ENCODE assay signal across 9 cellular contexts in genomic region chr6:43096451-43097097, GRCh38. TPM values are rescaled to one million over a fixed set of nuclear protein-coding genes. Genes with fewer than 3 reads are reported as not detected.
DNase-seq lines count a peak whose midpoint lies in the region; ATAC-seq and TF ChIP-seq lines count a peak whose summit lies in the region.
"Had no signal": no experiment of that assay in that cellular context is flagged by ENCODE, and none has a peak within 500 bp of the region (broad histone marks: within the 10 kb centered on the region; RNA-seq: fewer than 3 reads in every experiment).

No MANE protein-coding gene starts in this region.

- peak overlapping the region; percentile 70 for H3K27ac ChIP-seq in PC-3 (ENCODE audit: low read length)
- H3K27ac ChIP-seq: heart right ventricle had no signal

- no TSS peak for BruUV-seq in PC-3 (replicated peaks; lab: Mats Ljungman, UMichigan)

- H3K4me2 ChIP-seq in PC-3 (ENCODE audit: low read length), result peak overlapping the region; percentile 72

- DNase-seq in ELR (ENCODE audit: low read depth) (peak; percentile 84), PC-3 (peak; percentile 94), fibroblast of peridontal ligament (ENCODE audit: extremely low read depth) (peak; percentile 94), renal cortical epithelial cell (ENCODE audit: low read depth) (peak; percentile 96), cerebellar nuclear complex (lab: John Stamatoyannopoulos, UW) (no peak), T-helper 1 cell (no peak)
- DNase-seq: heart right ventricle had no signal

- H3K9ac ChIP-seq in PC-3 (ENCODE audit: low read length), result peak overlapping the region; percentile 13

- TF ChIP-seq CTCF in PC-3 (conservative IDR thresholded peaks at IDR 0.05; ENCODE audit: low read depth, low read length), result no peak

- no peaks in the 10 kb centered on the region for H3K9me2 ChIP-seq in PC-3 (replicated peaks; ENCODE audit: low read length)

- H3K27me3 ChIP-seq in PC-3 (ENCODE audit: low read length), result no peaks in the 10 kb centered on the region
- H3K27me3 ChIP-seq: heart right ventricle had no signal

- H3K9me3 ChIP-seq in PC-3 (ENCODE audit: low read length), result no peaks in the 10 kb centered on the region
- H3K9me3 ChIP-seq: heart right ventricle had no signal

- H3K36me3 ChIP-seq in PC-3 (ENCODE audit: low read depth, low read length), result no peaks in the 10 kb centered on the region
- H3K36me3 ChIP-seq: heart right ventricle had no signal

- H3F3A ChIP-seq in PC-3 (ENCODE audit: low read length, unreplicated experiment), result peaks cover 6% of the 10 kb centered on the region

- H2AFZ ChIP-seq in PC-3 (ENCODE audit: low read length), result peak overlapping the region; percentile 51

- intact Hi-C loops in PC-3 (cut with micrococcal nuclease), result no loop called here

- H3K4me1 ChIP-seq in PC-3 (ENCODE audit: insufficient read depth, low read length), result peaks cover 33% of the 10 kb centered on the region

- peak overlapping the region; percentile 42 for H3K4me3 ChIP-seq in PC-3 (ENCODE audit: low read length)
- H3K4me3 ChIP-seq: heart right ventricle had no signal

- ATAC-seq in PC-3 (peak; percentile 88), GM19324 (IDR thresholded peaks at IDR 0.05; ENCODE audit: low FRiP score, unreplicated experiment) (no peak), HG03159 (IDR thresholded peaks at IDR 0.05; ENCODE audit: unreplicated experiment) (no peak)

- H4K20me1 ChIP-seq in PC-3 (ENCODE audit: low read length), result no peaks in the 10 kb centered on the region

- CTCF ChIA-PET in PC-3 (lab: Charles Lee), result interaction anchor here (0.5 to 0.6 kb wide), 2 partner anchors 214 to 1031 kb away, joined by 5 to 6 read pairs; partner anchors contain the start of gene TMEM63B

- POLR2A ChIA-PET in PC-3 (lab: Charles Lee; ENCODE audit: unreplicated experiment), result interaction anchor here (0.6 kb wide), 2 partner anchors 112 to 167 kb away, joined by 3 to 31 read pairs; partner anchors contain the start of genes CNPY3 and PPP2R5D

- peaks cover 58% of the 10 kb centered on the region for H3K79me2 ChIP-seq in PC-3 (ENCODE audit: low read length)

RNA-seq across cellular contexts. Expression of gene PTK7, which starts 20.5 kb away (rescaled TPM):
- 48.1 and 69.1 TPM in 2 replicates for total RNA-seq in PC-3 (2014; rRNA removed)
- total RNA-seq in renal cortical epithelial cell, result 81.3 and 141 TPM in 2 replicates

RNA-seq across cellular contexts. Expression of gene KLC4, which starts 37.1 kb away (rescaled TPM):
- total RNA-seq in PC-3 (2014; rRNA removed), result 17.5 and 18.5 TPM in 2 replicates
- total RNA-seq in renal cortical epithelial cell, result 17.0 and 29.3 TPM in 2 replicates

RNA-seq across cellular contexts. Expression of gene MRPL2, which starts 37.3 kb away (rescaled TPM):
- total RNA-seq in PC-3 (2014; rRNA removed) (59.8 and 63.9 TPM in 2 replicates), renal cortical epithelial cell (17.9 and 25.4 TPM in 2 replicates)

RNA-seq across cellular contexts. Expression of gene CUL7, which starts 42.9 kb away (rescaled TPM):
- total RNA-seq in PC-3 (2014; rRNA removed) (17.5 and 18.6 TPM in 2 replicates), renal cortical epithelial cell (28.0 and 45.0 TPM in 2 replicates)

Comparison
In these comparisons a context has a peak if more than half of its experiments do, and no peak if none do; other contexts are left out.
1. DNase-seq: peak in ELR (single experiment), PC-3 (single experiment), fibroblast of peridontal ligament (single experiment) and renal cortical epithelial cell (single experiment); none in cerebellar nuclear complex (0 of 2) and T-helper 1 cell (0 of 5).